8 cellular contexts compared by ENCODE assay signal in genomic region chr5:610744-611730, GRCh38. TPM values are rescaled to one million over a fixed set of nuclear protein-coding genes. Genes with fewer than 3 reads are reported as not detected.
DNase-seq lines count a peak whose midpoint lies in the region; ATAC-seq and TF ChIP-seq lines count a peak whose summit lies in the region.

No MANE protein-coding gene starts in this region.

- H4K8ac ChIP-seq in neuronal stem cell (ENCODE audit: low read depth, low read length): no peak overlapping the region

- H3K79me1 ChIP-seq in neuronal stem cell (ENCODE audit: low read depth, low read length): peaks cover 8% of the 10 kb centered on the region

- H3K4me3 ChIP-seq in Loucy (ENCODE audit: low read length, poor library complexity, severe bottlenecking) (peak overlapping the region; percentile 79), neuronal stem cell (ENCODE audit: low read length in 2 of 2) (peak overlapping the region; percentile 63 to 93)

- H4K91ac ChIP-seq in neuronal stem cell (ENCODE audit: low read depth, low read length, poor library complexity): no peak overlapping the region

- H3K27me3 ChIP-seq in Loucy (ENCODE audit: insufficient read depth, low read length, poor library complexity, severe bottlenecking) (no peaks in the 10 kb centered on the region), neuronal stem cell (ENCODE audit: control insufficient read depth in 3 of 3, insufficient read depth in 3 of 3, low read depth in 1 of 3, low read length in 3 of 3) (peaks cover 0 to 2% (median 0%) of the 10 kb centered on the region in 3 experiments)

- peaks cover 37% of the 10 kb centered on the region for H3K79me2 ChIP-seq in Loucy (ENCODE audit: insufficient read depth, low read length)

- no peak for DNase-seq in CD14-positive monocyte (ENCODE audit: low spot score)
- no peak for DNase-seq in effector memory CD8-positive, alpha-beta T cell
- DNase-seq in neuronal stem cell (ENCODE audit: low spot score): no peak
- DNase-seq in GF-D8 (lab: John Stamatoyannopoulos, UW): no peak
- no peak for DNase-seq in hippocampal formation (lab: John Stamatoyannopoulos, UW)
- DNase-seq in NCI-H2171 treated with DMSO at 0.1 percent for 48 hours (lab: John Stamatoyannopoulos, UW): no peak

- ATAC-seq in effector memory CD8-positive, alpha-beta T cell (replicated peaks): no peak
- no peak for ATAC-seq in HG02938 (IDR thresholded peaks at IDR 0.05; ENCODE audit: unreplicated experiment)

- intact Hi-C loops in CD14-positive monocyte (cut with micrococcal nuclease): loop anchor here (5.0 to 10.0 kb wide), 8 partner anchors 69 to 1184 kb away; partner anchors contain the start of genes BRD9 (in 1 of the 2), EXOC3 (in 1 of the 2), MRPL36 (in 1 of the 2) and PDCD6 (in 1 of the 2)

- H3K4me1 ChIP-seq in Loucy (ENCODE audit: insufficient read depth, low read length, poor library complexity, severe bottlenecking): peaks cover 14% of the 10 kb centered on the region
- peaks cover 5 to 11% of the 10 kb centered on the region in 2 donors for H3K4me1 ChIP-seq in neuronal stem cell (ENCODE audit: control insufficient read depth in 2 of 2, insufficient read depth in 1 of 2, low read depth in 1 of 2, low read length in 2 of 2)

- peak overlapping the region; percentile 97 for H2AK5ac ChIP-seq in neuronal stem cell (ENCODE audit: low read depth, low read length)

- peak overlapping the region; percentile 63 for H2BK12ac ChIP-seq in neuronal stem cell (ENCODE audit: low read length)

- TF ChIP-seq CTCF in CD14-positive monocyte (IDR thresholded peaks at IDR 0.05): no peak
- no peak for TF ChIP-seq CTCF in Loucy (conservative IDR thresholded peaks at IDR 0.05; ENCODE audit: low read length)

- H3K36me3 ChIP-seq in Loucy (ENCODE audit: insufficient read depth, low read length) (no peaks in the 10 kb centered on the region), neuronal stem cell (replicated peaks in 1 of 2; ENCODE audit: control insufficient read depth in 2 of 2, insufficient read depth in 2 of 2, low read length in 2 of 2) (peaks cover 2 to 16% of the 10 kb centered on the region in 2 donors)

- no peaks in the 10 kb centered on the region for H3K9me2 ChIP-seq in Loucy (replicated peaks; ENCODE audit: low read depth, low read length)

- H2BK5ac ChIP-seq in neuronal stem cell (ENCODE audit: low read length): no peak overlapping the region

- H3K9me3 ChIP-seq in Loucy (ENCODE audit: insufficient read depth, low read depth, low read length): peaks cover 7% of the 10 kb centered on the region; the same call in 1 of the 2 replicates
- H3K9me3 ChIP-seq in neuronal stem cell (replicated peaks in 1 of 2; ENCODE audit: control insufficient read depth in 2 of 2, insufficient read depth in 1 of 2, low read depth in 1 of 2, low read length in 2 of 2): peaks cover 4 to 9% of the 10 kb centered on the region in 2 donors

- peak overlapping the region; percentile 73 to 78 for H3K4me3 Mint-ChIP-seq in CD14-positive monocyte
- peak overlapping the region; percentile 81 to 94 for H3K4me3 Mint-ChIP-seq in effector memory CD8-positive, alpha-beta T cell

- peaks cover 34% of the 10 kb centered on the region for H3K4me1 Mint-ChIP-seq in CD14-positive monocyte
- H3K4me1 Mint-ChIP-seq in effector memory CD8-positive, alpha-beta T cell (ENCODE audit: low read depth in 2 of 2): peaks cover 24 to 32% of the 10 kb centered on the region in 2 donors

- H2AFZ ChIP-seq in Loucy (ENCODE audit: low read length) (peak overlapping the region; percentile 96), neuronal stem cell (ENCODE audit: low read length) (peak overlapping the region; percentile 99)

- H3K9ac ChIP-seq in Loucy (ENCODE audit: low read depth, low read length, poor library complexity, severe bottlenecking) (peak overlapping the region; percentile 76), neuronal stem cell (ENCODE audit: low read depth, low read length, poor library complexity) (no peak overlapping the region)

- H3F3A ChIP-seq in Loucy (ENCODE audit: low read depth): no peaks in the 10 kb centered on the region; the same call in 1 of the 2 replicates

- peak overlapping the region in 2 of 7 donors; percentile 26 to 30 for H3K27ac Mint-ChIP-seq in CD14-positive monocyte
- peak overlapping the region; percentile 51 to 91 for H3K27ac Mint-ChIP-seq in effector memory CD8-positive, alpha-beta T cell

- peak overlapping the region; percentile 83 for H3K18ac ChIP-seq in neuronal stem cell (ENCODE audit: low read length)

- H3K27me3 Mint-ChIP-seq in CD14-positive monocyte (ENCODE audit: low read depth in 3 of 3): peaks cover 35 to 43% (median 36%) of the 10 kb centered on the region in 3 donors
- peaks cover 16 to 25% of the 10 kb centered on the region in 2 donors for H3K27me3 Mint-ChIP-seq in effector memory CD8-positive, alpha-beta T cell

- no CpG with 5 or more reads among the region's 11 CpGs for WGBS in neuronal stem cell (ENCODE audit: extremely low coverage in 2 of 2, insufficient read length in 2 of 2, insufficient replicate concordance in 1 of 2), 2 donors

- H3K4ac ChIP-seq in neuronal stem cell (ENCODE audit: low read length): no peak overlapping the region

- peaks cover 0 to 1% of the 10 kb centered on the region in 2 donors for H3K36me3 Mint-ChIP-seq in CD14-positive monocyte
- no peaks in the 10 kb centered on the region for H3K36me3 Mint-ChIP-seq in effector memory CD8-positive, alpha-beta T cell (ENCODE audit: insufficient read depth)

- H3K9me3 Mint-ChIP-seq in CD14-positive monocyte: peaks cover 5 to 7% (median 6%) of the 10 kb centered on the region in 7 donors
- H3K9me3 Mint-ChIP-seq in effector memory CD8-positive, alpha-beta T cell: peaks cover 0 to 3% of the 10 kb centered on the region in 2 donors

- H3K4me2 ChIP-seq in Loucy (ENCODE audit: low read depth, low read length, poor library complexity, severe bottlenecking): peak overlapping the region; percentile 70
- H3K4me2 ChIP-seq in neuronal stem cell (ENCODE audit: insufficient read depth, low read length, poor library complexity, severe bottlenecking): peak overlapping the region; percentile 89

- no peak overlapping the region for H2BK15ac ChIP-seq in neuronal stem cell (ENCODE audit: low read length)

- H3K14ac ChIP-seq in neuronal stem cell (ENCODE audit: low read length): peak overlapping the region; percentile 90

- H2BK120ac ChIP-seq in neuronal stem cell (ENCODE audit: low read depth, low read length): peak overlapping the region; percentile 47

- H4K20me1 ChIP-seq in Loucy (ENCODE audit: insufficient read depth, low read length, poor library complexity, severe bottlenecking): peaks cover 6% of the 10 kb centered on the region

- no peak overlapping the region for H3K27ac ChIP-seq in neuronal stem cell (replicated peaks; ENCODE audit: low read length)

- H3K23ac ChIP-seq in neuronal stem cell (ENCODE audit: low read depth, low read length, poor library complexity): peak overlapping the region; percentile 55

RNA-seq across cellular contexts. Expression of gene CEP72, which starts 1.1 kb away (rescaled TPM):
- polyA plus RNA-seq in CD14-positive monocyte: under 1 TPM; 0.13 to 0.24 TPM
- 6.8 TPM for polyA plus RNA-seq in neuronal stem cell (2013, experiment 1 of 2)
- 6.1 TPM for polyA plus RNA-seq in neuronal stem cell (2013, experiment 2 of 2)
